8 cellular contexts compared by ENCODE assay signal in the genomic region with DNA sequence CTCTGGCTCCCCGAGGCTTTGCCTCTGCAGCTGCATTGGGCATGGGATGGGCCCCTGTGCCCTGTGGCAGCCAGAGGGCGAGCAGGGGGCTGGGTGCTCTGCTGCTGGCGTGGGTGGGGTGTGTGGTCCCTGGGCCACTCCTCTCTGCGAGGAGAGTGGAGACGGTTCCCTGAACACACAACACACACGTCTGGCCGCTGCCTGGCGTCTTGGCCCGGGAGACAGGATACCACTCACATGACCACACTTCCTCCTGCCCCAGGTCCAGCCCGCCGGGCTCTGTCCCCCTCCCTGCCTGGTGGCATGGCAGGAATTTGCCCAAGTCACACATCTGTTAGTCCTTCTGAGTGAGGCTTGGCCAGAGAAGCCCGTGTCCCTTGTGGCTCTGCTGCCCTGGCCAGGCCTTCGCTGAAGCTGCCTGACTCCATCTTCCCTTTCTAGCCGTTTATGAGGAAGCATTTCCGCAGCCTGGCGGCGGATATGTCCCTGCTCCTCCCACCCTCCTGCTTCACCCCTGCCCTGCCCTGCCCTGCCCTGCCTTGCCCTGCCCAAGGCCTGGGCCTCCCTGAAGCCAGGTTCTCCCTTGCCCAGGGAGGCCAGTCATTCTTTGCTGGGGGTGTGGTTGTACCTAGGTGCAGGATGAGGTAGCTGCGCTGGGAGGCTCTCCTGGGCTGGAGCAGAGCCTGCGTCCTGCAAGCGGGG. TPM values are rescaled to one million over a fixed set of nuclear protein-coding genes. Genes with fewer than 3 reads are reported as not detected.
DNase-seq lines count a peak whose midpoint lies in the region; FAIRE-seq and TF ChIP-seq lines count a peak whose summit lies in the region.

No MANE protein-coding gene starts in this region.

- peak overlapping the region; percentile 65 to 86 for H3K4me3 ChIP-seq in esophagus (ENCODE audit: low read depth in 1 of 2, low read length in 2 of 2)
- peak overlapping the region; percentile 33 to 73 for H3K4me3 ChIP-seq in muscle layer of colon (ENCODE audit: low read depth in 1 of 2, low read length in 2 of 2)
- H3K4me3 ChIP-seq in vagina = peak overlapping the region; percentile 99

- H3K36me3 ChIP-seq in esophagus (ENCODE audit: control insufficient read depth in 2 of 2, insufficient read depth in 2 of 2, low read length in 1 of 2) = peaks cover 0 to 5% of the 10 kb centered on the region in 2 donors
- peaks cover 3% of the 10 kb centered on the region for H3K36me3 ChIP-seq in muscle layer of colon (ENCODE audit: insufficient read depth, low read length)
- no peaks in the 10 kb centered on the region for H3K36me3 ChIP-seq in vagina

- H3K4me1 ChIP-seq in esophagus (ENCODE audit: control insufficient read depth in 2 of 2, insufficient read depth in 2 of 2, low read length in 1 of 2) = peaks cover 28 to 51% of the 10 kb centered on the region in 2 donors
- peaks cover 65% of the 10 kb centered on the region for H3K4me1 ChIP-seq in muscle layer of colon (ENCODE audit: insufficient read depth, low read length)
- H3K4me1 ChIP-seq in vagina = peaks cover 83% of the 10 kb centered on the region

- FAIRE-seq in RCC 7860 (lab: Jason Lieb, UNC) = peak; percentile 92

- H3K9me3 ChIP-seq in esophagus (ENCODE audit: control insufficient read depth in 2 of 2, insufficient read depth in 1 of 2, low read depth in 1 of 2, low read length in 1 of 2) = no peaks in the 10 kb centered on the region
- H3K9me3 ChIP-seq in muscle layer of colon (ENCODE audit: low read length) = no peaks in the 10 kb centered on the region
- no peaks in the 10 kb centered on the region for H3K9me3 ChIP-seq in vagina

- no peaks in the 10 kb centered on the region for H3K9me3 Mint-ChIP-seq in activated naive CD4-positive, alpha-beta T cell treated with anti-CD3 and anti-CD28 coated beads for 36 hours

- no peak overlapping the region for H3K9ac ChIP-seq in muscle layer of colon (ENCODE audit: low read length)

- H3K27me3 ChIP-seq in esophagus (ENCODE audit: control insufficient read depth in 1 of 2, insufficient read depth in 2 of 2, low read length in 2 of 2) (no peaks in the 10 kb centered on the region), muscle layer of colon (ENCODE audit: control insufficient read depth in 1 of 2, insufficient read depth in 2 of 2, low read length in 2 of 2) (no peaks in the 10 kb centered on the region), vagina (no peaks in the 10 kb centered on the region)

- H3K4me3 Mint-ChIP-seq in activated naive CD4-positive, alpha-beta T cell treated with anti-CD3 and anti-CD28 coated beads for 36 hours = no peak overlapping the region

- TF ChIP-seq POLR2A in vagina (IDR thresholded peaks at IDR 0.05) = no peak

- TF ChIP-seq CTCF in vagina (IDR thresholded peaks at IDR 0.05) = no peak

- 21 to 29% methylated on average over 20 of the region's 20 CpGs for WGBS in esophagus, 2 donors

- CTCF ChIA-PET in activated naive CD4-positive, alpha-beta T cell treated with anti-CD3 and anti-CD28 coated beads for 36 hours (lab: Charles Lee) = interaction anchor here (0.6 kb wide), 2 partner anchors 40 to 296 kb away, joined by 3 read pairs; no protein-coding TSS in a partner anchor

- H3K27ac ChIP-seq in esophagus (ENCODE audit: low read depth in 2 of 2, low read length in 1 of 2) = peak overlapping the region; percentile 85 to 86
- H3K27ac ChIP-seq in muscle layer of colon (ENCODE audit: low read depth, low read length) = peak overlapping the region; percentile 72
- H3K27ac ChIP-seq in vagina = peak overlapping the region; percentile 99

- peaks cover 36% of the 10 kb centered on the region for H3K4me1 Mint-ChIP-seq in activated naive CD4-positive, alpha-beta T cell treated with anti-CD3 and anti-CD28 coated beads for 36 hours (ENCODE audit: low read depth)

- no peak overlapping the region for H3K27ac Mint-ChIP-seq in activated naive CD4-positive, alpha-beta T cell treated with anti-CD3 and anti-CD28 coated beads for 36 hours

- DNase-seq in Caki2 (ENCODE audit: low read depth) (peak; percentile 90), RCC 7860 (ENCODE audit: low spot score) (peak; percentile 99), vagina (ENCODE audit: extremely low spot score in 2 of 2) (no peak), T-helper 2 cell (no peak), SHP77 treated with DMSO at 0.1 percent for 48 hours (lab: John Stamatoyannopoulos, UW) (no peak)
- no peak for DNase-seq in activated naive CD4-positive, alpha-beta T cell treated with anti-CD3 and anti-CD28 coated beads for 36 hours

- H3K27me3 Mint-ChIP-seq in activated naive CD4-positive, alpha-beta T cell treated with anti-CD3 and anti-CD28 coated beads for 36 hours (ENCODE audit: low read depth) = no peaks in the 10 kb centered on the region

- in situ Hi-C loops in Caki2 (cut with HindIII; ENCODE audit: low pct_unique_long_range_greater_than_20kb, low sequenced_read_pairs) = no loop called here

- intact Hi-C loops in vagina (cut with DNase I) = loop anchor here (5.0 kb wide), 1 partner anchor 32 kb away; the partner anchor contains the start of gene TECPR1
- intact Hi-C loops in activated naive CD4-positive, alpha-beta T cell treated with anti-CD3 and anti-CD28 coated beads for 36 hours (cut with micrococcal nuclease) = no loop called here

- peaks cover 4% of the 10 kb centered on the region for H3K36me3 Mint-ChIP-seq in activated naive CD4-positive, alpha-beta T cell treated with anti-CD3 and anti-CD28 coated beads for 36 hours (ENCODE audit: low read depth)

RNA-seq across cellular contexts. Expression of gene BRI3, which starts 3.0 kb away (rescaled TPM):
- total RNA-seq in Caki2 (2014; rRNA removed; shearing (Covaris generic); ENCODE audit: low replicate concordance) = 84.4 and 112 TPM in 2 replicates
- 10 to 100 TPM; 59.4 to 60.1 TPM for polyA plus RNA-seq in esophagus
- total RNA-seq in vagina = 68.5 TPM
- total RNA-seq in activated naive CD4-positive, alpha-beta T cell treated with anti-CD3 and anti-CD28 coated beads for 36 hours = 10 to 100 TPM; 51.6 to 54.4 TPM

RNA-seq across cellular contexts. Expression of gene TECPR1, which starts 32.5 kb away (rescaled TPM):
- 1.6 and 7.7 TPM in 2 replicates for total RNA-seq in Caki2 (2014; rRNA removed; shearing (Covaris generic); ENCODE audit: low replicate concordance)
- polyA plus RNA-seq in esophagus = 10 to 100 TPM in 1 of 2 donors, 1 to 10 TPM in 1; 8.4 to 17.1 TPM
- 19.6 TPM for total RNA-seq in vagina
- 10 to 100 TPM; 29.8 to 36.7 TPM for total RNA-seq in activated naive CD4-positive, alpha-beta T cell treated with anti-CD3 and anti-CD28 coated beads for 36 hours

Comparison
In these comparisons a context has a peak if more than half of its experiments do, and no peak if none do; other contexts are left out.
1. DNase-seq: peak in Caki2 (single experiment) and RCC 7860 (single experiment); none in vagina (0 of 2), T-helper 2 cell (0 of 5), activated naive CD4-positive, alpha-beta T cell treated with anti-CD3 and anti-CD28 coated beads for 36 hours (single experiment) and SHP77 treated with DMSO at 0.1 percent for 48 hours (single experiment).
2. Peak in every context shown above with its lines, with median percentiles within 50 percentile points of each other: H3K27ac ChIP-seq and H3K4me3 ChIP-seq.